Comparison of ENCODE assay signal across 8 cellular contexts in genomic region chr6:27250277-27250954, GRCh38. TPM values are rescaled to one million over a fixed set of nuclear protein-coding genes. Genes with fewer than 3 reads are reported as not detected.
DNase-seq lines count a peak whose midpoint lies in the region; ATAC-seq, FAIRE-seq and TF ChIP-seq lines count a peak whose summit lies in the region.

No MANE protein-coding gene starts in this region.

- H3K36me3 ChIP-seq in breast epithelium (no peaks in the 10 kb centered on the region), mucosa of rectum (ENCODE audit: control insufficient read depth in 2 of 2, insufficient read depth in 2 of 2, low read length in 2 of 2) (peaks cover 0 to 3% of the 10 kb centered on the region in 2 donors)

- peak overlapping the region; percentile 92 for H3K4me2 ChIP-seq in A549

- 28% methylated on average over 21 of the region's 21 CpGs for WGBS in A549 (ENCODE audit: missing lambda C conversion rate)

- no peak for TF ChIP-seq RAD21 in A549 (conservative IDR thresholded peaks at IDR 0.05 in 1 of 2, IDR thresholded peaks at IDR 0.05 in 1 of 2)

- H3K27ac ChIP-seq in A549 (peak overlapping the region; percentile 89 to 96), HL-60 (replicated peaks) (no peak overlapping the region), breast epithelium (peak overlapping the region; percentile 89 to 92), mucosa of rectum (ENCODE audit: low read depth in 2 of 2, low read length in 2 of 2) (peak overlapping the region; percentile 82 to 93)

- H3K9ac ChIP-seq in mucosa of rectum (ENCODE audit: low read depth in 1 of 2, low read length in 2 of 2): peak overlapping the region; percentile 61 to 82

- no peak for TF ChIP-seq EP300 in A549 (IDR thresholded peaks at IDR 0.05)

- CTCF ChIA-PET in A549 (lab: Yijun Ruan, JAX): interaction anchor here (1.4 kb wide), 1 partner anchor 17 kb away, joined by 3 read pairs; no protein-coding TSS in a partner anchor

- ATAC-seq in A549 (no peak), HG02884 (IDR thresholded peaks at IDR 0.05; ENCODE audit: unreplicated experiment) (no peak)

- no peak for DNase-seq in A549 (ENCODE audit: low read depth in 1 of 2, low spot score in 1 of 2)
- DNase-seq in HL-60 (ENCODE audit: low read depth in 1 of 2, low spot score in 1 of 2): no peak
- DNase-seq in breast epithelium (ENCODE audit: low spot score in 2 of 2): no peak
- DNase-seq in stimulated activated CD4-positive, alpha-beta T cell treated with anti-CD3 and anti-CD28 coated beads, Interleukin-1b, Interleukin-23, amount 100 ng/mL, for 48 hours: no peak
- no peak for DNase-seq in NCI-H2029 treated with DMSO at 0.1 percent for 48 hours (lab: John Stamatoyannopoulos, UW)
- DNase-seq in COR-L47 (lab: John Stamatoyannopoulos, UW): no peak

- intact Hi-C loops in breast epithelium (cut with DNase I; ENCODE audit: low total_unique reads): no loop called here

- H3K4me1 ChIP-seq in A549: peaks cover 3% of the 10 kb centered on the region; the same call in 1 of the 3 replicates
- H3K4me1 ChIP-seq in breast epithelium: no peaks in the 10 kb centered on the region
- peaks cover 0 to 4% of the 10 kb centered on the region in 2 donors for H3K4me1 ChIP-seq in mucosa of rectum (ENCODE audit: control insufficient read depth in 2 of 2, insufficient read depth in 2 of 2, low read length in 2 of 2)

- no peak for FAIRE-seq in A549 (lab: Jason Lieb, UNC)

- no peaks in the 10 kb centered on the region for H3K27me3 ChIP-seq in HL-60 (ENCODE audit: insufficient read depth, poor library complexity, severe bottlenecking)
- peaks cover 0 to 34% of the 10 kb centered on the region in 2 donors for H3K27me3 ChIP-seq in breast epithelium
- H3K27me3 ChIP-seq in mucosa of rectum (ENCODE audit: control insufficient read depth in 2 of 2, insufficient read depth in 2 of 2, low read length in 2 of 2): peaks cover 4 to 5% of the 10 kb centered on the region in 2 donors

- TF ChIP-seq POLR2A in A549 (IDR thresholded peaks at IDR 0.05; ENCODE audit: low read length) (no peak), breast epithelium (IDR thresholded peaks at IDR 0.05) (no peak)

- H3K4me3 ChIP-seq in A549 (peak overlapping the region; percentile 74), HL-60 (replicated peaks; ENCODE audit: insufficient read depth, low read length) (peak overlapping the region; percentile 67), breast epithelium (peak overlapping the region; percentile 25 to 86 (median 74)), mucosa of rectum (ENCODE audit: low read length in 2 of 2) (peak overlapping the region; percentile 80 to 85)

- no peaks in the 10 kb centered on the region for H3K9me3 ChIP-seq in A549
- H3K9me3 ChIP-seq in breast epithelium: no peaks in the 10 kb centered on the region
- no peaks in the 10 kb centered on the region for H3K9me3 ChIP-seq in mucosa of rectum (ENCODE audit: control insufficient read depth in 2 of 2, low read length in 2 of 2)

- POLR2A ChIA-PET in A549 (lab: Yijun Ruan, JAX): interaction anchor here (0.6 to 1.5 kb wide), 5 partner anchors 11 to 46 kb away, joined by 3 to 8 read pairs (median 5); no protein-coding TSS in a partner anchor

- TF ChIP-seq CTCF in A549 (IDR thresholded peaks at IDR 0.05) (no peak), HL-60 (IDR thresholded peaks at IDR 0.05; ENCODE audit: insufficient read depth, low read length) (no peak), breast epithelium (IDR thresholded peaks at IDR 0.05) (no peak)

TF ChIP-seq in A549, 52 proteins besides CTCF, POLR2A, EP300 and RAD21:
- TF ChIP-seq RFX5 (IDR thresholded peaks at IDR 0.05) (no peak), NR3C1 (IDR thresholded peaks at IDR 0.05) (no peak), MAZ (IDR thresholded peaks at IDR 0.05; ENCODE audit: borderline replicate concordance, low read depth, low read length) (no peak), FOSL2 (IDR thresholded peaks at IDR 0.05) (no peak), FOSL2 (CRISPR knock-in tag; IDR thresholded peaks at IDR 0.05) (no peak), E2F6 (IDR thresholded peaks at IDR 0.05; ENCODE audit: borderline replicate concordance, low read depth) (no peak)

RNA-seq across cellular contexts. Expression of gene PRSS16, which starts 2.9 kb away (rescaled TPM):
- polyA plus RNA-seq in A549 (2011; rRNA removed) (11.0 and 11.4 TPM in 2 replicates), A549 (2017; fragmentation: RNase III; extraction: RNeasy Plus Mini Kit Qiagen cat#74134 plus additional on column Dnase treatment) (3.1 to 3.9 TPM (median 3.7 TPM) in 3 replicates)
- polyA plus RNA-seq in A549 (2012; cell fraction: cytosol; rRNA removed): 5.0 and 5.7 TPM in 2 replicates
- polyA plus RNA-seq in A549 (2012; cell fraction: nucleus; rRNA removed): 3.7 and 4.4 TPM in 2 replicates
- 5.3 and 6.1 TPM in 2 replicates for polyA minus RNA-seq in A549 (2011; rRNA and poly(A)+ RNA removed)
- total RNA-seq in breast epithelium: 10 to 100 TPM in 2 of 3 donors, under 1 TPM in 1; 0.80 to 31.0 (median 12.8) TPM
